Comparison of ENCODE assay signal across 8 cellular contexts in the genomic region with DNA sequence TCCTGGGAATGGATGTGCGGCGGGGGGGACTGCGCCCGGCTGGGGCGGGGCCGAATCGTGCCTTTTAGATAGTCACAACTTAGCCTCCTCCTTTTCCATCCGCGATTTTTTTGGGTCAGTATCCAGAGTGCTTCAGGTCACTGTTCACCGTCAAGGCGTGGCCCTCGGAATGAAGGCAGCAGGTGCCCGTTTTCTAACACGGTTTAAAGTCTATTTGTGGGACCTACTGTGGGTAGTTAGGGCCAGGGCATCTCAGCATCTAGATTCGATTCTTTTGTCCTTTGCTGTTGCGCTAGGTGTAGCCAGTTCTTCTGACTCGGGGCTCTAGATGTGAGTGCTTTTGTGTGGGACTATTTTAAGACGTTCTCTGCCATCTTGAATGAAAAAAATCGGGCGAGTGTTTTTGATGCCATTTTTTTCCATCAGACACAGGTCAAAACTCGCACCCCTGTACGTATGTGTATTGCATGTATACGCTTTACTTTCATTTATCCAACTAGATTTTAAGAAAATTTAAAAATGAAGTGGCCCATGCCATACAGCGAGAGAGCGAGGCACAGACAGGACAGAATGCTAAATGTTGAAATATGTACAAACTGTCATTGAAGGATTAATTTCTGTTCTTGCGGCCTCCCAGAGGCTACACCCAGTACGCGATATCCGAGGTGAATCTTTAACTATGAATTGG. TPM values are rescaled to one million over a fixed set of nuclear protein-coding genes. Genes with fewer than 3 reads are reported as not detected.
DNase-seq lines count a peak whose midpoint lies in the region; ATAC-seq and TF ChIP-seq lines count a peak whose summit lies in the region.

No MANE protein-coding gene starts in this region.

- H3K27me3 ChIP-seq in HUES64 (ENCODE audit: insufficient read depth, low read length) (no peaks in the 10 kb centered on the region), Panc1 (ENCODE audit: control insufficient read depth, insufficient read depth, low read length) (no peaks in the 10 kb centered on the region), breast epithelium (no peaks in the 10 kb centered on the region)

- peaks cover 5% of the 10 kb centered on the region for H3K27me3 Mint-ChIP-seq in stimulated activated naive CD8-positive, alpha-beta T cell treated with anti-CD3 and anti-CD28 coated beads, Interleukin-15, Interleukin-2, amounts not matched to agents 100 ng/mL and 50 ng/mL, for 24 hours

- peaks cover 46% of the 10 kb centered on the region for H3K4me1 Mint-ChIP-seq in stimulated activated naive CD8-positive, alpha-beta T cell treated with anti-CD3 and anti-CD28 coated beads, Interleukin-15, Interleukin-2, amounts not matched to agents 100 ng/mL and 50 ng/mL, for 24 hours (ENCODE audit: low read depth)

- POLR2A ChIA-PET in Panc1 (lab: Charles Lee) = interaction anchor here (1.5 kb wide), 1 partner anchor 11 kb away, joined by 3 read pairs; no protein-coding TSS in a partner anchor

- TF ChIP-seq POLR2A in breast epithelium (IDR thresholded peaks at IDR 0.05) = no peak

- DNase-seq in ACHN (peak; percentile 94), GM12864 (ENCODE audit: low read depth) (no peak), Panc1 (ENCODE audit: low read depth, low spot score) (no peak), breast epithelium (ENCODE audit: low spot score in 2 of 2) (peak in 1 of 2 donors; percentile 90), left colon (peak; percentile 15 to 86)

- H3K4me1 ChIP-seq in HUES64 (ENCODE audit: insufficient read depth, low read length) (peaks cover 24% of the 10 kb centered on the region), Panc1 (ENCODE audit: control insufficient read depth, insufficient read depth, low read length) (peaks cover 23% of the 10 kb centered on the region), breast epithelium (no peaks in the 10 kb centered on the region)

- H3K27ac ChIP-seq in HUES64 (ENCODE audit: low read depth, low read length) (peak overlapping the region; percentile 98), Panc1 (ENCODE audit: low read length) (peak overlapping the region; percentile 95), breast epithelium (peak overlapping the region; percentile 99)

- in situ Hi-C loops in ACHN (cut with HindIII; ENCODE audit: low pct_ligation_motif_present, low pct_unique_long_range_greater_than_20kb, low sequenced_read_pairs) = no loop called here
- in situ Hi-C loops in Panc1 (cut with HindIII; ENCODE audit: low pct_unique_long_range_greater_than_20kb, low sequenced_read_pairs) = no loop called here

- peaks cover 9% of the 10 kb centered on the region for H3K36me3 Mint-ChIP-seq in stimulated activated naive CD8-positive, alpha-beta T cell treated with anti-CD3 and anti-CD28 coated beads, Interleukin-15, Interleukin-2, amounts not matched to agents 100 ng/mL and 50 ng/mL, for 24 hours (ENCODE audit: low read depth)

- H3K4me3 ChIP-seq in GM12864 (ENCODE audit: low read depth, low read length) (peak overlapping the region; percentile 73), HUES64 (ENCODE audit: low read length) (peak overlapping the region; percentile 76), Panc1 (ENCODE audit: low read depth in 2 of 2, low read length in 2 of 2) (peak overlapping the region; percentile 93 to 94), breast epithelium (peak overlapping the region; percentile 66 to 91 (median 76))

- peak overlapping the region; percentile 98 for H3K4me3 Mint-ChIP-seq in stimulated activated naive CD8-positive, alpha-beta T cell treated with anti-CD3 and anti-CD28 coated beads, Interleukin-15, Interleukin-2, amounts not matched to agents 100 ng/mL and 50 ng/mL, for 24 hours

- TF ChIP-seq CTCF in GM12864 (IDR thresholded peaks at IDR 0.05; ENCODE audit: low read depth, low read length, missing control alignments) (no peak), Panc1 (IDR thresholded peaks at IDR 0.05) (no peak), breast epithelium (IDR thresholded peaks at IDR 0.05) (no peak)

- peak overlapping the region; percentile 99 for H3K27ac Mint-ChIP-seq in stimulated activated naive CD8-positive, alpha-beta T cell treated with anti-CD3 and anti-CD28 coated beads, Interleukin-15, Interleukin-2, amounts not matched to agents 100 ng/mL and 50 ng/mL, for 24 hours

- ATAC-seq in Panc1 (no peak; the same call in 1 of the 2 replicates), left colon (no peak), GM18861 (IDR thresholded peaks at IDR 0.05; ENCODE audit: unreplicated experiment) (no peak)

- TSS peak; percentile 79 for BruUV-seq in Panc1 (replicated peaks; lab: Mats Ljungman, UMichigan)

- H3K9me3 ChIP-seq in HUES64 (ENCODE audit: insufficient read depth, low read depth, low read length) (no peaks in the 10 kb centered on the region), Panc1 (ENCODE audit: control insufficient read depth, insufficient read depth, low read depth, low read length) (no peaks in the 10 kb centered on the region), breast epithelium (no peaks in the 10 kb centered on the region)

- peak overlapping the region; percentile 98 for H3K9ac ChIP-seq in HUES64 (ENCODE audit: low read depth, low read length)

- intact Hi-C loops in Panc1 (cut with micrococcal nuclease; ENCODE audit: unreplicated experiment) = no loop called here
- intact Hi-C loops in breast epithelium (cut with DNase I; ENCODE audit: low total_unique reads) = no loop called here
- intact Hi-C loops in left colon (cut with DNase I, micrococcal nuclease) = loop anchor here in 1 of 2 donors (5.0 to 10.0 kb wide), 3 partner anchors 101 to 316 kb away; a partner anchor contains a TSS

- under 1% methylated on average over 28 of the region's 29 CpGs for WGBS in HUES64

- H3K9me3 Mint-ChIP-seq in stimulated activated naive CD8-positive, alpha-beta T cell treated with anti-CD3 and anti-CD28 coated beads, Interleukin-15, Interleukin-2, amounts not matched to agents 100 ng/mL and 50 ng/mL, for 24 hours = no peaks in the 10 kb centered on the region

- CTCF ChIA-PET in Panc1 (lab: Charles Lee) = interaction anchor here (0.8 kb wide), 1 partner anchor 101 kb away, joined by 4 read pairs; no protein-coding TSS in a partner anchor

- no peaks in the 10 kb centered on the region for H3K36me3 ChIP-seq in HUES64 (ENCODE audit: insufficient read depth, low read length)
- H3K36me3 ChIP-seq in Panc1 (ENCODE audit: control insufficient read depth, insufficient read depth, low read length) = peaks cover 5% of the 10 kb centered on the region; the same call in 1 of the 2 replicates
- H3K36me3 ChIP-seq in breast epithelium = no peaks in the 10 kb centered on the region

RNA-seq across cellular contexts. Expression of a gene that starts 0.7 kb away (rescaled TPM):
- polyA plus RNA-seq in HUES64 (2013, experiment 1 of 2) = 43.0 TPM
- 43.9 TPM for polyA plus RNA-seq in HUES64 (2013, experiment 2 of 2)
- total RNA-seq in Panc1 (2021; ENCODE audit: unreplicated experiment) = 70.6 TPM
- 35.8 TPM for polyA plus RNA-seq in Panc1 (2012; ENCODE audit: insufficient read length)
- total RNA-seq in breast epithelium = 100 to 1,000 TPM in 1 of 3 donors, 10 to 100 TPM in 2; 72.8 to 126 (median 73.8) TPM
- 10 to 100 TPM; 50.9 to 54.4 TPM for total RNA-seq in left colon

RNA-seq across cellular contexts. Expression of a gene that starts 1.0 kb away (rescaled TPM):
- 10.0 TPM for polyA plus RNA-seq in HUES64 (2013, experiment 1 of 2)
- 10.8 TPM for polyA plus RNA-seq in HUES64 (2013, experiment 2 of 2)
- total RNA-seq in Panc1 (2021; ENCODE audit: unreplicated experiment) (28.3 TPM), breast epithelium (10 to 100 TPM in 2 of 3 donors, 1 to 10 TPM in 1; 5.6 to 28.0 (median 13.1) TPM), left colon (10 to 100 TPM; 18.7 to 23.8 TPM)
- 9.2 TPM for polyA plus RNA-seq in Panc1 (2012; ENCODE audit: insufficient read length)

Comparison
In these comparisons a context has a peak if more than half of its experiments do, and no peak if none do; other contexts are left out.
1. DNase-seq: peak in ACHN (single experiment) and left colon (2 of 2); none in GM12864 (single experiment) and Panc1 (single experiment).
2. Peak in every context shown above with its lines, with median percentiles within 50 percentile points of each other: H3K4me3 ChIP-seq and H3K27ac ChIP-seq.